Comparison of ENCODE assay signal across 8 cellular contexts in the genomic region with DNA sequence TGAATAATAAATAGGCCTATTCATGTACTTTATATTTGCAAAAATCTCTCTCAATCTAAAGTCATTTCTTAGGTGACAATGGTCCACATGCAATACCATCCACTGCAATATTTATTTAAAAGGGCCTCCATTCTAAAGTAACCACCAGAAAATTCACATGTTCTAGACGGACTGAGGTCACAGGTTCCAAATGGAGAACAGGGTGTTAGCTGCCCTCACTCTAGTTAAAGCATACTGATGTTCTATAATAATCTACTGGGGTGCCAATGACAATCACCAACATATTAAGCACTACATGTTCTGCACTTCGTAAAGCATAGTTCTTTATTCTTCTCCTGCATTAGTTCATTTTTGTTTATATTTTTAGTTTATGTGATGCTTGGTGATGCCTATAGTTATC. TPM values are rescaled to one million over a fixed set of nuclear protein-coding genes. Genes with fewer than 3 reads are reported as not detected.
A peak's percentile ranks its signal among the peaks of the same experiment; 100 is the strongest.
DNase-seq lines count a peak whose midpoint lies in the region; ATAC-seq lines count a peak whose summit lies in the region.

No MANE protein-coding gene starts in this region.

- no peak for ATAC-seq in activated T-helper 17 cell treated with anti-CD3 and anti-CD28 coated beads, Interleukin-2, amount 50 U/mL, for 72 hours (replicated peaks)
- ATAC-seq in HG03342 (IDR thresholded peaks at IDR 0.05; ENCODE audit: unreplicated experiment) (no peak), HG03196 (IDR thresholded peaks at IDR 0.05; ENCODE audit: unreplicated experiment) (no peak), HG03045 (IDR thresholded peaks at IDR 0.05; ENCODE audit: unreplicated experiment) (no peak)

- H3K9me3 ChIP-seq in thymus (ENCODE audit: control insufficient read depth): no peaks in the 10 kb centered on the region

- H3K9me3 Mint-ChIP-seq in activated naive CD4-positive, alpha-beta T cell treated with anti-CD3 and anti-CD28 coated beads, Interleukin-2, amount 10 ng/mL, durations not matched to agents 7 days and 5 days: no peaks in the 10 kb centered on the region
- no peaks in the 10 kb centered on the region for H3K9me3 Mint-ChIP-seq in activated T-helper 17 cell treated with anti-CD3 and anti-CD28 coated beads, Interleukin-2, amount 50 U/mL, for 72 hours
- no peaks in the 10 kb centered on the region for H3K9me3 Mint-ChIP-seq in immature natural killer cell

- peaks cover 45% of the 10 kb centered on the region for H3K4me1 Mint-ChIP-seq in activated naive CD4-positive, alpha-beta T cell treated with anti-CD3 and anti-CD28 coated beads, Interleukin-2, amount 10 ng/mL, durations not matched to agents 7 days and 5 days
- peaks cover 22% of the 10 kb centered on the region for H3K4me1 Mint-ChIP-seq in activated T-helper 17 cell treated with anti-CD3 and anti-CD28 coated beads, Interleukin-2, amount 50 U/mL, for 72 hours
- peaks cover 36 to 56% of the 10 kb centered on the region in 2 donors for H3K4me1 Mint-ChIP-seq in immature natural killer cell

- H3K36me3 Mint-ChIP-seq in activated naive CD4-positive, alpha-beta T cell treated with anti-CD3 and anti-CD28 coated beads, Interleukin-2, amount 10 ng/mL, durations not matched to agents 7 days and 5 days: peaks cover 23% of the 10 kb centered on the region
- peaks cover 59% of the 10 kb centered on the region for H3K36me3 Mint-ChIP-seq in activated T-helper 17 cell treated with anti-CD3 and anti-CD28 coated beads, Interleukin-2, amount 50 U/mL, for 72 hours (ENCODE audit: low read depth)
- H3K36me3 Mint-ChIP-seq in immature natural killer cell: peaks cover 4 to 9% (median 5%) of the 10 kb centered on the region in 3 donors

- WGBS in thymus: 61% methylated on average over 2 of the region's 2 CpGs

- H3K27ac ChIP-seq in thymus (ENCODE audit: low read depth): no peak overlapping the region

- H3K4me3 ChIP-seq in thymus (ENCODE audit: low read length): peak overlapping the region; percentile 95

- peak overlapping the region; percentile 95 for H3K4me3 Mint-ChIP-seq in activated naive CD4-positive, alpha-beta T cell treated with anti-CD3 and anti-CD28 coated beads, Interleukin-2, amount 10 ng/mL, durations not matched to agents 7 days and 5 days
- H3K4me3 Mint-ChIP-seq in activated T-helper 17 cell treated with anti-CD3 and anti-CD28 coated beads, Interleukin-2, amount 50 U/mL, for 72 hours: peak overlapping the region; percentile 93
- peak overlapping the region; percentile 94 to 99 (median 96) for H3K4me3 Mint-ChIP-seq in immature natural killer cell

- H3K27ac Mint-ChIP-seq in activated naive CD4-positive, alpha-beta T cell treated with anti-CD3 and anti-CD28 coated beads, Interleukin-2, amount 10 ng/mL, durations not matched to agents 7 days and 5 days: peak overlapping the region; percentile 96
- H3K27ac Mint-ChIP-seq in activated T-helper 17 cell treated with anti-CD3 and anti-CD28 coated beads, Interleukin-2, amount 50 U/mL, for 72 hours: peak overlapping the region; percentile 97
- peak overlapping the region; percentile 93 to 99 (median 96) for H3K27ac Mint-ChIP-seq in immature natural killer cell

- no peaks in the 10 kb centered on the region for H3K27me3 Mint-ChIP-seq in activated naive CD4-positive, alpha-beta T cell treated with anti-CD3 and anti-CD28 coated beads, Interleukin-2, amount 10 ng/mL, durations not matched to agents 7 days and 5 days
- H3K27me3 Mint-ChIP-seq in activated T-helper 17 cell treated with anti-CD3 and anti-CD28 coated beads, Interleukin-2, amount 50 U/mL, for 72 hours: no peaks in the 10 kb centered on the region
- H3K27me3 Mint-ChIP-seq in immature natural killer cell (ENCODE audit: low read depth in 3 of 3): peaks cover 8 to 13% (median 9%) of the 10 kb centered on the region in 3 donors

- no peaks in the 10 kb centered on the region for H3K27me3 ChIP-seq in thymus (ENCODE audit: control insufficient read depth, insufficient read depth)

- CTCF ChIA-PET in activated naive CD4-positive, alpha-beta T cell treated with anti-CD3 and anti-CD28 coated beads, Interleukin-2, amount 10 ng/mL, durations not matched to agents 7 days and 5 days (lab: Charles Lee): interaction anchor here (0.8 to 2.7 kb wide), 3 partner anchors 34 to 90 kb away, joined by 3 to 16 read pairs (median 4); no protein-coding TSS in a partner anchor

- H3K4me1 ChIP-seq in thymus (ENCODE audit: control insufficient read depth, insufficient read depth, low read length): peaks cover 12% of the 10 kb centered on the region

- H3K36me3 ChIP-seq in thymus (ENCODE audit: control insufficient read depth, insufficient read depth): peaks cover 11% of the 10 kb centered on the region

- DNase-seq in activated naive CD4-positive, alpha-beta T cell treated with anti-CD3 and anti-CD28 coated beads, Interleukin-2, amount 10 ng/mL, durations not matched to agents 7 days and 5 days: no peak
- no peak for DNase-seq in activated naive CD4-positive, alpha-beta T cell (lab: John Stamatoyannopoulos, UW)
- DNase-seq in immature natural killer cell: no peak

RNA-seq across cellular contexts. Expression of a gene that starts 1.2 kb away (rescaled TPM):
- total RNA-seq in activated T-helper 17 cell treated with anti-CD3 and anti-CD28 coated beads, Interleukin-2, amount 50 U/mL, for 72 hours: 100 to 1,000 TPM; 149 to 167 TPM
- polyA plus RNA-seq in immature natural killer cell: 10 to 100 TPM; 29.0 to 38.7 (median 32.4) TPM
- polyA plus RNA-seq in thymus: 49.4 TPM
